23 cellular contexts compared by ENCODE assay signal in the genomic region with DNA sequence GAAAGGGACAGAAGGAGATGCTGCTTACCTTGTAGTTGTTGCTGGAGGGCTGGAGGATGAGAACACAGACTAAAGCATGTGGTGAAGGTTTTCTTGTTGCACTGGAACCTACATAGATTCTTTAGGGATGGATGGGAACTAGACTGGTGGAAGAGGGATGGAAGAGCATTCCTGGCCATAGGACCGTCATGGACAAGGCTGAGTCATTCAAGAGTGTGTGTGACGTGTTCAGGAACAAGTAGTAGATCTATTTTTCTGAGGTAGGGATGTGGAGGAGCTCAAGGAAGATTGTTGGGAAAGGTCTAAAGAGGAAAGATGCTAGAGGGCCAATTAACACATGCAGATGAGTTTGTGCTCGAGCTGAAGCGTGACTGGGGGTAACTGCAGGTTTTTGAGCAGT. TPM values are rescaled to one million over a fixed set of nuclear protein-coding genes. Genes with fewer than 3 reads are reported as not detected.
DNase-seq lines count a peak whose midpoint lies in the region; ATAC-seq, FAIRE-seq and TF ChIP-seq lines count a peak whose summit lies in the region.
"Had no signal": no experiment of that assay in that cellular context is flagged by ENCODE, and none has a peak within 500 bp of the region (broad histone marks: within the 10 kb centered on the region; RNA-seq: fewer than 3 reads in every experiment).

No MANE protein-coding gene starts in this region.

- CTCF ChIA-PET in T-cell (lab: Charles Lee): interaction anchor here (0.7 to 1.8 kb wide), 3 partner anchors 86 to 92 kb away, joined by 5 to 9 read pairs (median 5); no protein-coding TSS in a partner anchor
- CTCF ChIA-PET in GM12878 (lab: Yijun Ruan, JAX): interaction anchor here (3.4 to 18.5 kb wide), 2 partner anchors 11 to 93 kb away, joined by 19 to 659 read pairs; no protein-coding TSS in a partner anchor

- H3K9ac ChIP-seq in GM12878 (ENCODE audit: control insufficient read depth, insufficient read depth, low read length): no peak overlapping the region

- H3K27me3 Mint-ChIP-seq in activated T-cell treated with anti-CD3 and anti-CD28 coated beads, Interleukin-2, amount 50 U/mL, for 72 hours (ENCODE audit: low read depth): no peaks in the 10 kb centered on the region
- H3K27me3 Mint-ChIP-seq in T-cell: no peaks in the 10 kb centered on the region
- no peaks in the 10 kb centered on the region for H3K27me3 Mint-ChIP-seq in stimulated activated naive CD8-positive, alpha-beta T cell treated with anti-CD3 and anti-CD28 coated beads, Interleukin-15, amount 100 ng/mL, for 72 hours

- H3K27ac Mint-ChIP-seq in activated T-cell treated with anti-CD3 and anti-CD28 coated beads, Interleukin-2, amount 50 U/mL, for 72 hours: peak overlapping the region; percentile 3
- peak overlapping the region; percentile 41 to 63 for H3K27ac Mint-ChIP-seq in T-cell
- peak overlapping the region; percentile 0 to 78 for H3K27ac Mint-ChIP-seq in stimulated activated naive CD8-positive, alpha-beta T cell treated with anti-CD3 and anti-CD28 coated beads, Interleukin-15, amount 100 ng/mL, for 72 hours
- H3K27ac Mint-ChIP-seq: B cell, H9, nephron progenitor cell had no signal

- POLR2A ChIA-PET in T-cell (lab: Charles Lee) (interaction anchor here (0.5 to 0.6 kb wide), 2 partner anchors 52 to 82 kb away, joined by 3 read pairs; no protein-coding TSS in a partner anchor), GM12878 (lab: Charles Lee) (no interaction called here)

- no peaks in the 10 kb centered on the region for H3K9me3 ChIP-seq in GM12878 (replicated peaks; ENCODE audit: control insufficient read depth, insufficient read depth, low read length)
- H3K9me3 ChIP-seq in hepatocyte (ENCODE audit: low read depth): no peaks in the 10 kb centered on the region
- H3K9me3 ChIP-seq: tibial artery had no signal

- H4K20me1 ChIP-seq in GM12878 (ENCODE audit: control insufficient read depth, insufficient read depth) (no peaks in the 10 kb centered on the region), hepatocyte (ENCODE audit: insufficient read depth, poor library complexity, severe bottlenecking) (no peaks in the 10 kb centered on the region)

- TF ChIP-seq EP300 in GM12878 (IDR thresholded peaks at IDR 0.05; ENCODE audit: borderline replicate concordance in 1 of 2, control insufficient read depth in 1 of 2, low read depth in 2 of 2, low read length in 2 of 2): no peak

- RAD21 ChIA-PET in GM12878 (lab: Charles Lee; ENCODE audit: unreplicated experiment): interaction anchor here (1.5 kb wide), 1 partner anchor 91 kb away, joined by 5 read pairs; no protein-coding TSS in a partner anchor

- DNase-seq in activated T-cell treated with anti-CD3 and anti-CD28 coated beads, Interleukin-2, amount 50 U/mL, for 72 hours: no peak
- DNase-seq in activated T-cell treated with anti-CD3 and anti-CD28 coated beads, Interleukin-2, amount 50 U/mL, for 1 hour: no peak
- DNase-seq in T-cell (no peak), GM12878 (ENCODE audit: low read depth, low spot score) (no peak), HUDEP-2 (lab: John Stamatoyannopoulos, UW; ENCODE audit: unreplicated experiment in 76 of 76) (no peak), hepatocyte (ENCODE audit: low spot score) (no peak)
- no peak for DNase-seq in stimulated activated naive CD8-positive, alpha-beta T cell treated with anti-CD3 and anti-CD28 coated beads, Interleukin-15, amount 100 ng/mL, for 72 hours
- DNase-seq: activated gamma-delta T cell, amniotic stem cell, DMS53, GDM1, H9, midbrain, NCI-H1436, NCI-H2081 treated with DMSO at 0.1 percent for 48 hours, NCI-H345, nephron progenitor cell, T-helper 2 cell, tibial artery had no signal

- H3K4me1 ChIP-seq in GM12878 (ENCODE audit: control insufficient read depth, insufficient read depth, low read length): no peaks in the 10 kb centered on the region
- no peaks in the 10 kb centered on the region for H3K4me1 ChIP-seq in hepatocyte (ENCODE audit: insufficient read depth)
- H3K4me1 ChIP-seq: tibial artery had no signal

- peak overlapping the region; percentile 9 to 44 for H3K4me3 Mint-ChIP-seq in activated T-cell treated with anti-CD3 and anti-CD28 coated beads, Interleukin-2, amount 50 U/mL, for 72 hours
- peak overlapping the region; percentile 4 to 44 (median 29) for H3K4me3 Mint-ChIP-seq in T-cell
- H3K4me3 Mint-ChIP-seq in stimulated activated naive CD8-positive, alpha-beta T cell treated with anti-CD3 and anti-CD28 coated beads, Interleukin-15, amount 100 ng/mL, for 72 hours: peak overlapping the region; percentile 16 to 70
- H3K4me3 Mint-ChIP-seq: B cell, H9, nephron progenitor cell had no signal

- H3K36me3 Mint-ChIP-seq in activated T-cell treated with anti-CD3 and anti-CD28 coated beads, Interleukin-2, amount 50 U/mL, for 72 hours (ENCODE audit: insufficient read depth in 2 of 2): peaks cover 28 to 56% of the 10 kb centered on the region in 2 donors
- H3K36me3 Mint-ChIP-seq in T-cell: peaks cover 69% of the 10 kb centered on the region

- H3K27me3 ChIP-seq in GM12878 (replicated peaks in 1 of 2; ENCODE audit: control insufficient read depth in 2 of 2, insufficient read depth in 2 of 2, low read length in 1 of 2): peaks cover 0 to 3% of the 10 kb centered on the region in 2 experiments; a peak in 1 of 4 replicates
- peaks cover 20% of the 10 kb centered on the region for H3K27me3 ChIP-seq in hepatocyte
- H3K27me3 ChIP-seq: tibial artery had no signal

- no peaks in the 10 kb centered on the region for H3K9me2 ChIP-seq in hepatocyte (replicated peaks; ENCODE audit: insufficient read depth)

- 0% methylated on average over 4 of the region's 4 CpGs for WGBS in GM12878 (ENCODE audit: insufficient coverage, insufficient replicate concordance, low lambda C conversion rate, missing lambda C conversion rate)
- 86% methylated on average over 4 of the region's 4 CpGs for WGBS in hepatocyte (ENCODE audit: low lambda C conversion rate, missing lambda C conversion rate)

- H2AFZ ChIP-seq in GM12878 (ENCODE audit: control insufficient read depth, low read depth, low read length): no peak overlapping the region
- H2AFZ ChIP-seq in hepatocyte: no peak overlapping the region

- TF ChIP-seq CTCF in GM12878 (IDR thresholded peaks at IDR 0.05 in 2 of 3, conservative IDR thresholded peaks at IDR 0.05 in 1 of 3; ENCODE audit: control insufficient read depth in 2 of 3, extremely low read depth in 1 of 3, insufficient read depth in 1 of 3, low read depth in 3 of 3, low read length in 3 of 3) (no peak), hepatocyte (IDR thresholded peaks at IDR 0.05; ENCODE audit: poor library complexity) (no peak)

- no peaks in the 10 kb centered on the region for H3K9me3 Mint-ChIP-seq in activated T-cell treated with anti-CD3 and anti-CD28 coated beads, Interleukin-2, amount 50 U/mL, for 72 hours
- H3K9me3 Mint-ChIP-seq in T-cell: no peaks in the 10 kb centered on the region
- H3K9me3 Mint-ChIP-seq in stimulated activated naive CD8-positive, alpha-beta T cell treated with anti-CD3 and anti-CD28 coated beads, Interleukin-15, amount 100 ng/mL, for 72 hours: no peaks in the 10 kb centered on the region
- H3K9me3 Mint-ChIP-seq: H9 had no signal

- peak; percentile 56 for FAIRE-seq in GM12878 (lab: Jason Lieb, UNC)
- FAIRE-seq: keratinocyte had no signal

- H3K4me2 ChIP-seq in GM12878 (ENCODE audit: control insufficient read depth, insufficient read depth) (no peak overlapping the region), hepatocyte (no peak overlapping the region)

- BruUV-seq in GM12878 (replicated peaks; lab: Mats Ljungman, UMichigan): no TSS peak

- ATAC-seq in activated T-cell treated with anti-CD3 and anti-CD28 coated beads, Interleukin-2, amount 50 U/mL, for 72 hours (replicated peaks in 1 of 2): no peak
- ATAC-seq in T-cell (replicated peaks in 1 of 4) (no peak), GM12878 (peak; percentile 28; the same call in 1 of the 3 replicates)
- no peak for ATAC-seq in stimulated activated naive CD8-positive, alpha-beta T cell treated with anti-CD3 and anti-CD28 coated beads, Interleukin-15, amount 100 ng/mL, for 72 hours

- intact Hi-C loops in GM12878 (cut with micrococcal nuclease; ENCODE audit: unreplicated experiment): no loop called here

- peaks cover 81% of the 10 kb centered on the region for H3K4me1 Mint-ChIP-seq in activated T-cell treated with anti-CD3 and anti-CD28 coated beads, Interleukin-2, amount 50 U/mL, for 72 hours (ENCODE audit: low read depth)
- peaks cover 82 to 86% (median 84%) of the 10 kb centered on the region in 3 donors for H3K4me1 Mint-ChIP-seq in T-cell
- peaks cover 63% of the 10 kb centered on the region for H3K4me1 Mint-ChIP-seq in stimulated activated naive CD8-positive, alpha-beta T cell treated with anti-CD3 and anti-CD28 coated beads, Interleukin-15, amount 100 ng/mL, for 72 hours
- H3K4me1 Mint-ChIP-seq: H9, nephron progenitor cell had no signal

- H3K36me3 ChIP-seq in GM12878 (ENCODE audit: control insufficient read depth in 2 of 2, insufficient read depth in 2 of 2, low read length in 1 of 2) (no peaks in the 10 kb centered on the region), hepatocyte (replicated peaks; ENCODE audit: insufficient read depth, low read depth) (no peaks in the 10 kb centered on the region)
- H3K36me3 ChIP-seq: tibial artery had no signal

- SMC1A ChIA-PET in GM12878 (lab: Charles Lee; ENCODE audit: uncharacterized antibody, unreplicated experiment): interaction anchor here (1.1 to 2.8 kb wide), 2 partner anchors 12 to 86 kb away, joined by 3 to 19 read pairs; no protein-coding TSS in a partner anchor

- TF ChIP-seq POLR2A in GM12878 (IDR thresholded peaks at IDR 0.05; ENCODE audit: low read depth, low read length): no peak

- H3K27ac ChIP-seq in GM12878 (ENCODE audit: control insufficient read depth, insufficient read depth) (no peak overlapping the region), hepatocyte (no peak overlapping the region)
- H3K27ac ChIP-seq: RWPE1, skin epidermis, tibial artery had no signal

- H3K4me3 ChIP-seq in GM12878: no peak overlapping the region
- H3K4me3 ChIP-seq in hepatocyte: no peak overlapping the region
- H3K4me3 ChIP-seq: skin epidermis, tibial artery had no signal

- no peak for TF ChIP-seq RAD21 in GM12878 (IDR thresholded peaks at IDR 0.05; ENCODE audit: insufficient read depth, low read depth, low read length)

- in situ Hi-C loops in GM12878 (cut with MboI): no loop called here

- H3K79me2 ChIP-seq in GM12878 (ENCODE audit: control insufficient read depth, insufficient read depth, low read length) (no peaks in the 10 kb centered on the region), hepatocyte (no peaks in the 10 kb centered on the region)

RNA-seq across cellular contexts. Expression of a gene that starts 6.6 kb away (rescaled TPM):
- total RNA-seq in activated T-cell treated with anti-CD3 and anti-CD28 coated beads, Interleukin-2, amount 50 U/mL, for 72 hours: 100 to 1,000 TPM; 104 to 125 TPM
- 100 to 1,000 TPM in 2 of 5 donors, 10 to 100 TPM in 3; 79.5 to 141 (median 91.7) TPM for total RNA-seq in T-cell
- 144 and 145 TPM in 2 replicates for total RNA-seq in GM12878 (2013; cell fraction: nucleolus; rRNA removed)
- total RNA-seq in GM12878 (2014; rRNA removed): 6.7 and 8.3 TPM in 2 replicates
- 9.3 and 11.2 TPM in 2 replicates for total RNA-seq in GM12878 (2014; rRNA removed; fragmentation: Illumina TruSeq; extraction: Trizol)
- 5.7 and 6.9 TPM in 2 replicates for total RNA-seq in GM12878 (2021)
- 1.1 TPM for polyA plus RNA-seq in GM12878 (2011; ENCODE audit: low read depth)
- polyA plus RNA-seq in GM12878 (2011; rRNA removed): 4.9 and 6.0 TPM in 2 replicates
- 1.7 and 1.9 TPM in 2 replicates for polyA plus RNA-seq in GM12878 (2011; cell fraction: cytosol; rRNA removed)
- polyA plus RNA-seq in GM12878 (2011; cell fraction: nucleus; rRNA removed): 4.0 and 5.4 TPM in 2 replicates
- 1.8 and 1.9 TPM in 2 replicates for polyA plus RNA-seq in GM12878 (2012)
- 9.3 TPM in 2 replicates for polyA plus RNA-seq in GM12878 (2014; fragmentation: Illumina TruSeq; extraction: Trizol)
- polyA plus RNA-seq in GM12878 (2014; fragmentation: Nextera tagmentation; extraction: Ambion mirVana): 1 to 10 TPM; 3.1 to 4.4 TPM
- polyA plus RNA-seq in GM12878 (2014; rRNA removed): 5.7 and 7.5 TPM in 2 replicates
- 1 to 10 TPM; 7.3 to 7.9 TPM for polyA plus RNA-seq in GM12878 (2016; fragmentation: Nextera tagmentation; extraction: Ambion mirVana)
- 3.2 and 6.2 TPM in 2 replicates for polyA minus RNA-seq in GM12878 (2011; rRNA and poly(A)+ RNA removed)
- polyA minus RNA-seq in GM12878 (2011; cell fraction: cytosol; rRNA and poly(A)+ RNA removed): 3.3 and 3.6 TPM in 2 replicates
- 6.3 and 6.6 TPM in 2 replicates for polyA minus RNA-seq in GM12878 (2011; cell fraction: nucleus; rRNA and poly(A)+ RNA removed)
- 6.1 and 6.6 TPM in 2 replicates for total RNA-seq in hepatocyte
- 1.6 and 3.1 TPM in 2 replicates for polyA plus RNA-seq in hepatocyte
